In the genomic region with DNA sequence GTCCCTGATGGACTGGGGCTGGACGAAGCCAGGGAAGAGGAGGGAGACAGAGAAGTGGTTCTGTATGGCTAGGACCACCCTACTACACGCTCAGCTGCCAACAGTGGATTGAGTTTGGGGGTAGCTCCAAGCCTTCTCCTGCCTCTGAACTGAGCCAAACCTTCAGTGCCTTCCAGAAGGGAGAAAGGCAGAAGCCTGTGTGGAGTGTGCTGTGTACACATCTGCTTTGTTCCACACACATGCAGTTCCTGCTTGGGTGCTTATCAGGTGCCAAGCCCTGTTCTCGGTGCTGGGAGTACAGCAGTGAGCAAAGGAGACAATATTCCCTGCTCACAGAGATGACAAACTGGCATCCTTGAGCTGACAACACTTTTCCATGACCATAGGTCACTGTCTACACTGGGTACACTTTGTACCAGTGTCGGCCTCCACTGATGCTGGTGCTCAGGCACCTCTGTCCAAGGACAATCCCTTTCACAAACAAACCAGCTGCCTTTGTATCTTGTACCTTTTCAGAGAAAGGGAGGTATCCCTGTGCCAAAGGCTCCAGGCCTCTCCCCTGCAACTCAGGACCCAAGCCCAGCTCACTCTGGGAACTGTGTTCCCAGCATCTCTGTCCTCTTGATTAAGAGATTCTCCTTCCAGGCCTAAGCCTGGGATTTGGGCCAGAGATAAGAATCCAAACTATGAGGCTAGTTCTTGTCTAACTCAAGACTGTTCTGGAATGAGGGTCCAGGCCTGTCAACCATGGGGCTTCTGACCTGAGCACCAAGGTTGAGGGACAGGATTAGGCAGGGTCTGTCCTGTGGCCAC, we compare ENCODE assay signal across 1 cellular context.
TF ChIP-seq lines count a peak whose summit lies in the region.

No MANE protein-coding gene starts in this region.

TF ChIP-seq in HepG2, 621 proteins besides CTCF, POLR2A, EP300 and RAD21 (continued from another document and continues in another):
- TF ChIP-seq, protein P1, sequence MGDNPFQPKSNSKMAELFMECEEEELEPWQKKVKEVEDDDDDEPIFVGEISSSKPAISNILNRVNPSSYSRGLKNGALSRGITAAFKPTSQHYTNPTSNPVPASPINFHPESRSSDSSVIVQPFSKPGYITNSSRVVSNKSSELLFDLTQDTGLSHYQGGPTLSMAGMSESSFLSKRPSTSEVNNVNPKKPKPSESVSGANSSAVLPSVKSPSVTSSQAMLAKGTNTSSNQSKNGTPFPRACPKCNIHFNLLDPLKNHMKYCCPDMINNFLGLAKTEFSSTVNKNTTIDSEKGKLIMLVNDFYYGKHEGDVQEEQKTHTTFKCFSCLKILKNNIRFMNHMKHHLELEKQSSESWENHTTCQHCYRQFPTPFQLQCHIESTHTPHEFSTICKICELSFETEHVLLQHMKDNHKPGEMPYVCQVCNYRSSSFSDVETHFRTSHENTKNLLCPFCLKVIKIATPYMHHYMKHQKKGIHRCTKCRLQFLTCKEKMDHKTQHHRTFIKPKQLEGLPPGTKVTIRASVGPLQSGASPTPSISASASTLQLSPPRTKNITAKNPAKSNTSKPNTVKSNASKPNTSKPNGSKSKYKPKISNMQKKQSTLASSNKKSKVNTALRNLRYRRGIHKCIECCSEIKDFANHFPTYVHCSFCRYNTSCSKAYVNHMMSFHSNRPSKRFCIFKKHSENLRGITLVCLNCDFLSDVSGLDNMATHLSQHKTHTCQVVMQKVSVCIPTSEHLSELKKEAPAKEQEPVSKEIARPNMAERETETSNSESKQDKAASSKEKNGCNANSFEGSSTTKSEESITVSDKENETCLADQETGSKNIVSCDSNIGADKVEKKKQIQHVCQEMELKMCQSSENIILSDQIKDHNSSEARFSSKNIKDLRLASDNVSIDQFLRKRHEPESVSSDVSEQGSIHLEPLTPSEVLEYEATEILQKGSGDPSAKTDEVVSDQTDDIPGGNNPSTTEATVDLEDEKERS (CRISPR knock-in tag; IDR thresholded peaks at IDR 0.05): 0 out of 2 replicates have a peak, but pooled peaks have one; percentile 54
- TF ChIP-seq ZNF441 (CRISPR knock-in tag; IDR thresholded peaks at IDR 0.05; ENCODE audit: borderline replicate concordance) (peak; percentile 65), REST (IDR thresholded peaks at IDR 0.05; ENCODE audit: borderline replicate concordance in 1 of 2, low read depth in 1 of 2, low read length in 2 of 2) (peak in 1 of 2 experiments; percentile 72; a peak in 1 of 4 replicates), POLR2AphosphoS5 (IDR thresholded peaks at IDR 0.05; ENCODE audit: low read depth, low read length) (peak; percentile 61; the same call in 1 of the 2 replicates), RBFOX2 (IDR thresholded peaks at IDR 0.05; ENCODE audit: low read depth, low read length) (0 out of 2 replicates have a peak, but pooled peaks have one; percentile 12), ZNF331 (CRISPR knock-in tag; IDR thresholded peaks at IDR 0.05) (peak; percentile 98), ZNF607 (CRISPR knock-in tag; IDR thresholded peaks at IDR 0.05; ENCODE audit: borderline replicate concordance) (0 out of 2 replicates have a peak, but pooled peaks have one; percentile 3), HNRNPH1 (optimal IDR thresholded peaks at IDR 0.05; ENCODE audit: low read depth, low read length) (no peak), ZSCAN31 (CRISPR knock-in tag; IDR thresholded peaks at IDR 0.05; ENCODE audit: low read depth) (peak; percentile 96; the same call in 1 of the 2 replicates), KLF16 (CRISPR knock-in tag; IDR thresholded peaks at IDR 0.05) (peak in 1 of 2 experiments; percentile 93; a peak in 2 of 4 replicates), HMGXB4 (CRISPR knock-in tag; IDR thresholded peaks at IDR 0.05; ENCODE audit: borderline replicate concordance in 1 of 2, low read depth in 1 of 2) (peak in 1 of 2 experiments; percentile 53; a peak in 3 of 4 replicates), MXD4 (CRISPR knock-in tag; IDR thresholded peaks at IDR 0.05) (peak; percentile 42), ZSCAN29 (CRISPR knock-in tag; conservative IDR thresholded peaks at IDR 0.05) (peak; percentile 97), CREB1 (IDR thresholded peaks at IDR 0.05) (peak; percentile 75), CREB1 (CRISPR knock-in tag; IDR thresholded peaks at IDR 0.05) (no peak), ZFP36L1 (CRISPR knock-in tag; IDR thresholded peaks at IDR 0.05) (peak; percentile 89; the same call in 1 of the 2 replicates), ZNF777 (CRISPR knock-in tag; IDR thresholded peaks at IDR 0.05) (peak; percentile 33), ZNF354B (CRISPR knock-in tag; IDR thresholded peaks at IDR 0.05) (peak; percentile 25; the same call in 1 of the 2 replicates), KDM4B (CRISPR knock-in tag; IDR thresholded peaks at IDR 0.05) (peak; percentile 66), ZNF570 (CRISPR knock-in tag; IDR thresholded peaks at IDR 0.05; ENCODE audit: borderline replicate concordance) (0 out of 2 replicates have a peak, but pooled peaks have one; percentile 21), IKZF4 (CRISPR knock-in tag; IDR thresholded peaks at IDR 0.05; ENCODE audit: borderline replicate concordance, low read depth, not compliant biosample characterization) (no peak), TBX3 (IDR thresholded peaks at IDR 0.05; ENCODE audit: borderline replicate concordance) (peak; percentile 99), ZNF646 (CRISPR knock-in tag; IDR thresholded peaks at IDR 0.05) (no peak), SIX4 (CRISPR knock-in tag; IDR thresholded peaks at IDR 0.05) (peak; percentile 87; the same call in 1 of the 2 replicates), ZNF605 (CRISPR knock-in tag; IDR thresholded peaks at IDR 0.05) (peak; percentile 4; the same call in 1 of the 2 replicates), ZNF160 (CRISPR knock-in tag; IDR thresholded peaks at IDR 0.05) (peak; percentile 40), DR1 (CRISPR knock-in tag; IDR thresholded peaks at IDR 0.05) (peak; percentile 47; the same call in 1 of the 2 replicates), REPIN1 (CRISPR knock-in tag; IDR thresholded peaks at IDR 0.05; ENCODE audit: borderline replicate concordance, low read depth) (peak; percentile 97; the same call in 1 of the 2 replicates), ZNF44 (CRISPR knock-in tag; IDR thresholded peaks at IDR 0.05) (no peak)
- TF ChIP-seq, protein P2, sequence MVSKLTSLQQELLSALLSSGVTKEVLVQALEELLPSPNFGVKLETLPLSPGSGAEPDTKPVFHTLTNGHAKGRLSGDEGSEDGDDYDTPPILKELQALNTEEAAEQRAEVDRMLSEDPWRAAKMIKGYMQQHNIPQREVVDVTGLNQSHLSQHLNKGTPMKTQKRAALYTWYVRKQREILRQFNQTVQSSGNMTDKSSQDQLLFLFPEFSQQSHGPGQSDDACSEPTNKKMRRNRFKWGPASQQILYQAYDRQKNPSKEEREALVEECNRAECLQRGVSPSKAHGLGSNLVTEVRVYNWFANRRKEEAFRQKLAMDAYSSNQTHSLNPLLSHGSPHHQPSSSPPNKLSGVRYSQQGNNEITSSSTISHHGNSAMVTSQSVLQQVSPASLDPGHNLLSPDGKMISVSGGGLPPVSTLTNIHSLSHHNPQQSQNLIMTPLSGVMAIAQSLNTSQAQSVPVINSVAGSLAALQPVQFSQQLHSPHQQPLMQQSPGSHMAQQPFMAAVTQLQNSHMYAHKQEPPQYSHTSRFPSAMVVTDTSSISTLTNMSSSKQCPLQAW (CRISPR knock-in tag; IDR thresholded peaks at IDR 0.05): peak; percentile 90; the same call in 1 of the 2 replicates
- TF ChIP-seq, protein P3, sequence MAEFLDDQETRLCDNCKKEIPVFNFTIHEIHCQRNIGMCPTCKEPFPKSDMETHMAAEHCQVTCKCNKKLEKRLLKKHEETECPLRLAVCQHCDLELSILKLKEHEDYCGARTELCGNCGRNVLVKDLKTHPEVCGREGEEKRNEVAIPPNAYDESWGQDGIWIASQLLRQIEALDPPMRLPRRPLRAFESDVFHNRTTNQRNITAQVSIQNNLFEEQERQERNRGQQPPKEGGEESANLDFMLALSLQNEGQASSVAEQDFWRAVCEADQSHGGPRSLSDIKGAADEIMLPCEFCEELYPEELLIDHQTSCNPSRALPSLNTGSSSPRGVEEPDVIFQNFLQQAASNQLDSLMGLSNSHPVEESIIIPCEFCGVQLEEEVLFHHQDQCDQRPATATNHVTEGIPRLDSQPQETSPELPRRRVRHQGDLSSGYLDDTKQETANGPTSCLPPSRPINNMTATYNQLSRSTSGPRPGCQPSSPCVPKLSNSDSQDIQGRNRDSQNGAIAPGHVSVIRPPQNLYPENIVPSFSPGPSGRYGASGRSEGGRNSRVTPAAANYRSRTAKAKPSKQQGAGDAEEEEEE (CRISPR knock-in tag; IDR thresholded peaks at IDR 0.05; ENCODE audit: borderline replicate concordance): peak; percentile 38; the same call in 1 of the 2 replicates
- TF ChIP-seq, protein P4, sequence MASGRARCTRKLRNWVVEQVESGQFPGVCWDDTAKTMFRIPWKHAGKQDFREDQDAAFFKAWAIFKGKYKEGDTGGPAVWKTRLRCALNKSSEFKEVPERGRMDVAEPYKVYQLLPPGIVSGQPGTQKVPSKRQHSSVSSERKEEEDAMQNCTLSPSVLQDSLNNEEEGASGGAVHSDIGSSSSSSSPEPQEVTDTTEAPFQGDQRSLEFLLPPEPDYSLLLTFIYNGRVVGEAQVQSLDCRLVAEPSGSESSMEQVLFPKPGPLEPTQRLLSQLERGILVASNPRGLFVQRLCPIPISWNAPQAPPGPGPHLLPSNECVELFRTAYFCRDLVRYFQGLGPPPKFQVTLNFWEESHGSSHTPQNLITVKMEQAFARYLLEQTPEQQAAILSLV (CRISPR knock-in tag; IDR thresholded peaks at IDR 0.05; ENCODE audit: borderline replicate concordance): peak; percentile 31; the same call in 1 of the 2 replicates
